In genomic region chr10:100522945-100523344, GRCh38 we compare ENCODE assay signal across 3 cellular contexts.
TF ChIP-seq lines count a peak whose summit lies in the region.

No MANE protein-coding gene starts in this region.

TF ChIP-seq in HEK293, 187 proteins besides CTCF, POLR2A, EP300 and RAD21:
- TF ChIP-seq MZF1 (tag by site-specific recombination; IDR thresholded peaks at IDR 0.05; ENCODE audit: borderline replicate concordance), result no peak
- no peak for TF ChIP-seq ZBTB21 (tag by site-specific recombination; IDR thresholded peaks at IDR 0.05)
- no peak for TF ChIP-seq ZNF239 (tag by site-specific recombination; IDR thresholded peaks at IDR 0.05)
- TF ChIP-seq INSM2 (tag by site-specific recombination; IDR thresholded peaks at IDR 0.05), result no peak
- no peak for TF ChIP-seq MYNN (tag by site-specific recombination; IDR thresholded peaks at IDR 0.05; ENCODE audit: borderline replicate concordance)
- no peak for TF ChIP-seq ZNF354C (tag by site-specific recombination; IDR thresholded peaks at IDR 0.05; ENCODE audit: borderline replicate concordance, low read depth)
- TF ChIP-seq ZBTB7A (tag by site-specific recombination; IDR thresholded peaks at IDR 0.05; ENCODE audit: low read depth), result no peak
- peak; percentile 86 for TF ChIP-seq ZNF121 (tag by site-specific recombination; IDR thresholded peaks at IDR 0.05)
- TF ChIP-seq OSR2 (tag by site-specific recombination; IDR thresholded peaks at IDR 0.05), result no peak

TF ChIP-seq in WTC11, 78 proteins besides CTCF, POLR2A, EP300 and RAD21:
- TF ChIP-seq HMGA2 (CRISPR knock-in tag; IDR thresholded peaks at IDR 0.05), result no peak
- TF ChIP-seq ZNF121 (CRISPR knock-in tag; IDR thresholded peaks at IDR 0.05), result peak; percentile 69; the same call in 1 of the 2 replicates
- TF ChIP-seq NR2C2 (CRISPR knock-in tag; IDR thresholded peaks at IDR 0.05), result no peak

TF ChIP-seq in endothelial cell of umbilical vein, 7 proteins besides CTCF, POLR2A, EP300 and RAD21:
- TF ChIP-seq MYC (IDR thresholded peaks at IDR 0.05; ENCODE audit: low read depth, low read length) (no peak), MAX (IDR thresholded peaks at IDR 0.05; ENCODE audit: insufficient read depth, insufficient read length) (no peak), GATA2 (IDR thresholded peaks at IDR 0.05; ENCODE audit: insufficient read depth, insufficient read length, low read depth, low read length) (no peak), EZH2 (IDR thresholded peaks at IDR 0.05; ENCODE audit: borderline replicate concordance, low read depth, low read length, severe bottlenecking) (no peak), FOS (IDR thresholded peaks at IDR 0.05; ENCODE audit: borderline replicate concordance, insufficient read depth, low read length) (no peak), JUN (IDR thresholded peaks at IDR 0.05; ENCODE audit: borderline replicate concordance, insufficient read depth, insufficient read length, low read depth) (no peak), POLR2AphosphoS5 (IDR thresholded peaks at IDR 0.05; ENCODE audit: insufficient read depth, low read depth, low read length) (no peak)
